ENCODE assay signal across 1 cellular context in the genomic region with DNA sequence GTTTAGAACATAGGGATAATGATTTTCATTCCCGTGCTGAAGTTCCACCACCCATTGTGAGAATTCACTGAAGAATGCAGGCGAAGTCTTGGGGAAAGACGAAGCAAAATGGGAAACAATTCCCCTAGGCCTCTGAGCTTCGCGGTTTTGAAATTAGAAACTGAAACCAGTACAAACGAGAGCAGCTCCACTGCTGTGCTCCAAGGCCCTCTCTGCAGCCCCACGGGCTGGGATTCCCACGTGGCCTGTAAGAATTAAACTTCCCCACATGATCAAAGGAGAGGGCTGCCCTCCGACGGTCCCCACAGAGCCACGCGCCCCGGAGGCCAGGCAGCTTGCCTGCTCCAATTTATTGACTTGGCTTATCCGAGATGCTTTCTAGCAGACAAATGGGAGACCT.
TF ChIP-seq lines count a peak whose summit lies in the region.

No MANE protein-coding gene starts in this region.

TF ChIP-seq in GM23338, 12 proteins besides CTCF, POLR2A, EP300 and RAD21 (continued from another document):
- TF ChIP-seq, protein P1, sequence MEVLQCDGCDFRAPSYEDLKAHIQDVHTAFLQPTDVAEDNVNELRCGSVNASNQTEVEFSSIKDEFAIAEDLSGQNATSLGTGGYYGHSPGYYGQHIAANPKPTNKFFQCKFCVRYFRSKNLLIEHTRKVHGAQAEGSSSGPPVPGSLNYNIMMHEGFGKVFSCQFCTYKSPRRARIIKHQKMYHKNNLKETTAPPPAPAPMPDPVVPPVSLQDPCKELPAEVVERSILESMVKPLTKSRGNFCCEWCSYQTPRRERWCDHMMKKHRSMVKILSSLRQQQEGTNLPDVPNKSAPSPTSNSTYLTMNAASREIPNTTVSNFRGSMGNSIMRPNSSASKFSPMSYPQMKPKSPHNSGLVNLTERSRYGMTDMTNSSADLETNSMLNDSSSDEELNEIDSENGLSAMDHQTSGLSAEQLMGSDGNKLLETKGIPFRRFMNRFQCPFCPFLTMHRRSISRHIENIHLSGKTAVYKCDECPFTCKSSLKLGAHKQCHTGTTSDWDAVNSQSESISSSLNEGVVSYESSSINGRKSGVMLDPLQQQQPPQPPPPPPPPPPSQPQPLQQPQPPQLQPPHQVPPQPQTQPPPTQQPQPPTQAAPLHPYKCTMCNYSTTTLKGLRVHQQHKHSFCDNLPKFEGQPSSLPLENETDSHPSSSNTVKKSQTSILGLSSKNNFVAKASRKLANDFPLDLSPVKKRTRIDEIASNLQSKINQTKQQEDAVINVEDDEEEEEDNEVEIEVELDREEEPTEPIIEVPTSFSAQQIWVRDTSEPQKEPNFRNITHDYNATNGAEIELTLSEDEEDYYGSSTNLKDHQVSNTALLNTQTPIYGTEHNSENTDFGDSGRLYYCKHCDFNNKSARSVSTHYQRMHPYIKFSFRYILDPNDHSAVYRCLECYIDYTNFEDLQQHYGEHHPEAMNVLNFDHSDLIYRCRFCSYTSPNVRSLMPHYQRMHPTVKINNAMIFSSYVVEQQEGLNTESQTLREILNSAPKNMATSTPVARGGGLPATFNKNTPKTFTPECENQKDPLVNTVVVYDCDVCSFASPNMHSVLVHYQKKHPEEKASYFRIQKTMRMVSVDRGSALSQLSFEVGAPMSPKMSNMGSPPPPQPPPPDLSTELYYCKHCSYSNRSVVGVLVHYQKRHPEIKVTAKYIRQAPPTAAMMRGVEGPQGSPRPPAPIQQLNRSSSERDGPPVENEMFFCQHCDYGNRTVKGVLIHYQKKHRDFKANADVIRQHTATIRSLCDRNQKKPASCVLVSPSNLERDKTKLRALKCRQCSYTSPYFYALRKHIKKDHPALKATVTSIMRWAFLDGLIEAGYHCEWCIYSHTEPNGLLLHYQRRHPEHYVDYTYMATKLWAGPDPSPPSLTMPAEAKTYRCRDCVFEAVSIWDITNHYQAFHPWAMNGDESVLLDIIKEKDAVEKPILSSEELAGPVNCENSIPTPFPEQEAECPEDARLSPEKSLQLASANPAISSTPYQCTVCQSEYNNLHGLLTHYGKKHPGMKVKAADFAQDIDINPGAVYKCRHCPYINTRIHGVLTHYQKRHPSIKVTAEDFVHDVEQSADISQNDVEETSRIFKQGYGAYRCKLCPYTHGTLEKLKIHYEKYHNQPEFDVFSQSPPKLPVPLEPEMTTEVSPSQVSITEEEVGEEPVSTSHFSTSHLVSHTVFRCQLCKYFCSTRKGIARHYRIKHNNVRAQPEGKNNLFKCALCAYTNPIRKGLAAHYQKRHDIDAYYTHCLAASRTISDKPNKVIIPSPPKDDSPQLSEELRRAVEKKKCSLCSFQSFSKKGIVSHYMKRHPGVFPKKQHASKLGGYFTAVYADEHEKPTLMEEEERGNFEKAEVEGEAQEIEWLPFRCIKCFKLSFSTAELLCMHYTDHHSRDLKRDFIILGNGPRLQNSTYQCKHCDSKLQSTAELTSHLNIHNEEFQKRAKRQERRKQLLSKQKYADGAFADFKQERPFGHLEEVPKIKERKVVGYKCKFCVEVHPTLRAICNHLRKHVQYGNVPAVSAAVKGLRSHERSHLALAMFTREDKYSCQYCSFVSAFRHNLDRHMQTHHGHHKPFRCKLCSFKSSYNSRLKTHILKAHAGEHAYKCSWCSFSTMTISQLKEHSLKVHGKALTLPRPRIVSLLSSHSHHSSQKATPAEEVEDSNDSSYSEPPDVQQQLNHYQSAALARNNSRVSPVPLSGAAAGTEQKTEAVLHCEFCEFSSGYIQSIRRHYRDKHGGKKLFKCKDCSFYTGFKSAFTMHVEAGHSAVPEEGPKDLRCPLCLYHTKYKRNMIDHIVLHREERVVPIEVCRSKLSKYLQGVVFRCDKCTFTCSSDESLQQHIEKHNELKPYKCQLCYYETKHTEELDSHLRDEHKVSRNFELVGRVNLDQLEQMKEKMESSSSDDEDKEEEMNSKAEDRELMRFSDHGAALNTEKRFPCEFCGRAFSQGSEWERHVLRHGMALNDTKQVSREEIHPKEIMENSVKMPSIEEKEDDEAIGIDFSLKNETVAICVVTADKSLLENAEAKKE (CRISPR knock-in tag; IDR thresholded peaks at IDR 0.05), result no peak
- TF ChIP-seq, protein P2, sequence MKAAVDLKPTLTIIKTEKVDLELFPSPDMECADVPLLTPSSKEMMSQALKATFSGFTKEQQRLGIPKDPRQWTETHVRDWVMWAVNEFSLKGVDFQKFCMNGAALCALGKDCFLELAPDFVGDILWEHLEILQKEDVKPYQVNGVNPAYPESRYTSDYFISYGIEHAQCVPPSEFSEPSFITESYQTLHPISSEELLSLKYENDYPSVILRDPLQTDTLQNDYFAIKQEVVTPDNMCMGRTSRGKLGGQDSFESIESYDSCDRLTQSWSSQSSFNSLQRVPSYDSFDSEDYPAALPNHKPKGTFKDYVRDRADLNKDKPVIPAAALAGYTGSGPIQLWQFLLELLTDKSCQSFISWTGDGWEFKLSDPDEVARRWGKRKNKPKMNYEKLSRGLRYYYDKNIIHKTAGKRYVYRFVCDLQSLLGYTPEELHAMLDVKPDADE (IDR thresholded peaks at IDR 0.05), result no peak
- TF ChIP-seq ZNF331 (CRISPR knock-in tag; IDR thresholded peaks at IDR 0.05; ENCODE audit: low read depth), result no peak
- no peak for TF ChIP-seq NANOG (IDR thresholded peaks at IDR 0.05; ENCODE audit: borderline replicate concordance)
- no peak for TF ChIP-seq STAT1 (IDR thresholded peaks at IDR 0.05; ENCODE audit: unreplicated experiment)
- no peak for TF ChIP-seq CREB1 (CRISPR knock-in tag; IDR thresholded peaks at IDR 0.05; ENCODE audit: low read depth)
- no peak for TF ChIP-seq EZH2 (IDR thresholded peaks at IDR 0.05; ENCODE audit: low read depth, unreplicated experiment)
TF ChIP-seq in GM23338: peak in this region for 0.
